8 cellular contexts compared by ENCODE assay signal in the genomic region with DNA sequence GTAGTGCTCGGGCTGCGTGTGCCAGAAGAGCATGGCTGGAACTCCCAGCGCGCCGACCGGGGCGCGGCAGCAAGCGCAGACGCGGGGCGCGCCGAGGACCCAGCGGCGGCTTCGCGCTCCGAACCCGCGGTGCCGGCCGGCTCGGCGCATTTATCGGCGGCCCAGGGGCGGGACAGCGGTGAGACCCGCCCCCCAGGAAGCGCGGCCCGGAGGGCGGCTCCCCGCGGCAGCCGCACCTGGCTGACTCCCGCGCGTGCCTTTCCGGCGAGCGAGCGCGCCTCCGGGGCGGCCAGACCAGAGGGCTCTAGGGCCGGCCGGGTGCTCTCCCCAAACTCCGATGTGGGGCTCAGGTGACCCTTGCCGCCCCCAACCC. TPM values are rescaled to one million over a fixed set of nuclear protein-coding genes. Genes with fewer than 3 reads are reported as not detected.
A peak's percentile ranks its signal among the peaks of the same experiment; 100 is the strongest.
DNase-seq lines count a peak whose midpoint lies in the region; ATAC-seq, FAIRE-seq and TF ChIP-seq lines count a peak whose summit lies in the region.

A gene with protein sequence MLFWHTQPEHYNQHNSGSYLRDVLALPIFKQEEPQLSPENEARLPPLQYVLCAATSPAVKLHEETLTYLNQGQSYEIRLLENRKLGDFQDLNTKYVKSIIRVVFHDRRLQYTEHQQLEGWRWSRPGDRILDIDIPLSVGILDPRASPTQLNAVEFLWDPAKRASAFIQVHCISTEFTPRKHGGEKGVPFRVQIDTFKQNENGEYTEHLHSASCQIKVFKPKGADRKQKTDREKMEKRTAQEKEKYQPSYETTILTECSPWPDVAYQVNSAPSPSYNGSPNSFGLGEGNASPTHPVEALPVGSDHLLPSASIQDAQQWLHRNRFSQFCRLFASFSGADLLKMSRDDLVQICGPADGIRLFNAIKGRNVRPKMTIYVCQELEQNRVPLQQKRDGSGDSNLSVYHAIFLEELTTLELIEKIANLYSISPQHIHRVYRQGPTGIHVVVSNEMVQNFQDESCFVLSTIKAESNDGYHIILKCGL (minus strand): TSS at position 126 of the 373 bp plus-strand sequence. CDS start 93 bp downstream, at position 33.

- no peaks in the 10 kb centered on the region for H3K9me3 Mint-ChIP-seq in nephron

- H3K4me3 ChIP-seq in HAP-1 (peak within 1 kb of the TSS; percentile 44), Panc1 (ENCODE audit: low read depth in 2 of 2, low read length in 2 of 2) (peak within 1 kb of the TSS; percentile 49 to 52), endocrine pancreas (ENCODE audit: control insufficient read depth, insufficient read depth, low read length) (peak within 1 kb of the TSS; percentile 81)

- peak within 1 kb of the TSS; percentile 35 for H3K9ac ChIP-seq in endocrine pancreas (ENCODE audit: control insufficient read depth, insufficient read depth, low read length)

- H3K27me3 ChIP-seq in HAP-1 (ENCODE audit: low read depth) (no peaks in the 10 kb centered on the region), Panc1 (ENCODE audit: control insufficient read depth, insufficient read depth, low read length) (peaks cover 7% of the 10 kb centered on the region), endocrine pancreas (ENCODE audit: control insufficient read depth, insufficient read depth, low read length) (no peaks in the 10 kb centered on the region)

- peaks cover 5% of the 10 kb centered on the region for H3K36me3 Mint-ChIP-seq in nephron (ENCODE audit: low read depth)

- peak within 1 kb of the TSS in 1 of 3 experiments; percentile 65 for H3K27ac Mint-ChIP-seq in nephron

- H3K27ac ChIP-seq in Panc1 (ENCODE audit: low read length): no peak within 1 kb of the TSS

- ATAC-seq in Panc1: peak; percentile 83
- ATAC-seq in HG03457 (IDR thresholded peaks at IDR 0.05; ENCODE audit: unreplicated experiment): no peak

- no TSS peak for BruUV-seq in Panc1 (replicated peaks; lab: Mats Ljungman, UMichigan)

- in situ Hi-C loops in HAP-1 (cut with MboI; ENCODE audit: low sequenced_read_pairs) (no loop called here), Panc1 (cut with HindIII; ENCODE audit: low pct_unique_long_range_greater_than_20kb, low sequenced_read_pairs) (no loop called here)

- no peak for TF ChIP-seq CTCF in Panc1 (IDR thresholded peaks at IDR 0.05)
- no peak for TF ChIP-seq CTCF in nephron (IDR thresholded peaks at IDR 0.05; ENCODE audit: unreplicated experiment in 3 of 3)

- intact Hi-C loops in Panc1 (cut with micrococcal nuclease; ENCODE audit: unreplicated experiment): no loop called here

- POLR2A ChIA-PET in Panc1 (lab: Charles Lee): no interaction called here

- DNase-seq in DMS153 (lab: John Stamatoyannopoulos, UW) (peak; percentile 39), HAP-1 (ENCODE audit: low spot score in 2 of 2) (peak; percentile 23 to 71), Panc1 (ENCODE audit: low read depth, low spot score) (no peak), urothelium cell line (ENCODE audit: low spot score) (no peak)
- DNase-seq in stimulated activated naive CD4-positive, alpha-beta T cell treated with Interleukin-2 at 50 U/mL for 16 hours (lab: John Stamatoyannopoulos, UW): no peak

- H3K4me1 ChIP-seq in HAP-1 (peaks cover 5% of the 10 kb centered on the region; the same call in 1 of the 2 replicates), Panc1 (ENCODE audit: control insufficient read depth, insufficient read depth, low read length) (0 out of 2 replicates have a peak, but pooled peaks cover 3% of the 10 kb centered on the region), endocrine pancreas (ENCODE audit: control insufficient read depth, insufficient read depth, low read length) (no peaks in the 10 kb centered on the region)

- H3K9me3 ChIP-seq in HAP-1: no peaks in the 10 kb centered on the region
- no peaks in the 10 kb centered on the region for H3K9me3 ChIP-seq in Panc1 (ENCODE audit: control insufficient read depth, insufficient read depth, low read depth, low read length)
- H3K9me3 ChIP-seq in endocrine pancreas (ENCODE audit: control insufficient read depth, low read length): no peaks in the 10 kb centered on the region

- CTCF ChIA-PET in Panc1 (lab: Charles Lee): no interaction called here

- H3K36me3 ChIP-seq in HAP-1 (replicated peaks) (no peaks in the 10 kb centered on the region), Panc1 (ENCODE audit: control insufficient read depth, insufficient read depth, low read length) (no peaks in the 10 kb centered on the region), endocrine pancreas (ENCODE audit: control insufficient read depth, insufficient read depth, low read length) (no peaks in the 10 kb centered on the region)

- peaks cover 81% of the 10 kb centered on the region for H3K27me3 Mint-ChIP-seq in nephron (ENCODE audit: low read depth)

- H3K4me1 Mint-ChIP-seq in nephron: peaks cover 10% of the 10 kb centered on the region

- FAIRE-seq in urothelium cell line (lab: Jason Lieb, UNC): no peak

- peak within 1 kb of the TSS; percentile 84 to 87 (median 84) for H3K4me3 Mint-ChIP-seq in nephron

RNA-seq across cellular contexts. Expression of the gene that starts here (rescaled TPM):
- total RNA-seq in Panc1 (2021; ENCODE audit: unreplicated experiment): 4.9 TPM
- polyA plus RNA-seq in Panc1 (2012; ENCODE audit: insufficient read length): 3.2 TPM

Comparison
In these comparisons a context has a peak if more than half of its experiments do, and no peak if none do; other contexts are left out.
1. DNase-seq: peak in DMS153 (single experiment) and HAP-1 (2 of 2); none in Panc1 (single experiment), stimulated activated naive CD4-positive, alpha-beta T cell treated with Interleukin-2 at 50 U/mL for 16 hours (single experiment) and urothelium cell line (single experiment).
2. Peak in every context shown above with its lines, with median percentiles within 50 percentile points of each other: H3K4me3 ChIP-seq.